In the genomic region with DNA sequence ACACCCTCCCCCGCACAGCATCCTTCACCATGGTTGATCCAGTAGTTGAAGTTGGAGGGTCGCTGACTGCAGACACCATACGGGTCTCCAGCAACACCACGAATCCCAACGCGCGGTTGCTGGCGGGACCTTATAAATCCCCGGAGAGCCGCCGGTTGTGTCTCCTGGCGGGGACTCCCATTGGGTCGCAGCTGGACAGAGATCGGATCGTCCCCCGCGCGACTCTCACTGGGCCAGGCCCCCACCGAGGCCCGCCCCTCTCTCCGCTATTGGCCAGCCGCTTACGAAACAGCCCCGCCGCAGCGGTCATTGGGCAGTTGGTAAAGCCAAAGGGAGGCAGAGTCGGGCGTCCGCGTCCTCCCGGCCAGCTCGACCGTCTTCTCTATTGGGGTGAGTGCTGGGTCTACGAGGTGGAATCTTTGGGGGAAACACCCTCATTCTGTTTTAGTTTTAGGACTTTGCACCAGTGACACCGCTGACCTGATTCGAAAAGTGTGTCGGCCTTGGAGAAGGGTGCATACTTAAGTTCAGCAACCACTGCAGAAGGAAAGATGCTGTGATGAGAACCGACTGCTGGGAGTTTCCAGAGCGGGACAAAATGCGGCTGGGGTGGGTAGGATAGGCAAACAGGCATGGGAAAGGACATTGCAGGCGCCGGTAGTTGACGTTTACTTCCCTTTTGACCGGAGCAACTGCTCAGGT, we compare ENCODE assay signal across 1 cellular context.
TF ChIP-seq lines count a peak whose summit lies in the region.

No MANE protein-coding gene starts in this region.

TF ChIP-seq in IMR-90, 13 proteins besides CTCF, POLR2A, EP300 and RAD21:
- TF ChIP-seq CHD1 (IDR thresholded peaks at IDR 0.05; ENCODE audit: low read depth, low read length): no peak
- TF ChIP-seq FOS (IDR thresholded peaks at IDR 0.05; ENCODE audit: low read depth, low read length): 0 out of 2 replicates have a peak, but pooled peaks have one; percentile 23
- TF ChIP-seq MAZ (IDR thresholded peaks at IDR 0.05; ENCODE audit: borderline replicate concordance, low read depth, low read length): peak; percentile 86; the same call in 1 of the 2 replicates
- peak; percentile 89 for TF ChIP-seq CEBPB (IDR thresholded peaks at IDR 0.05; ENCODE audit: low read depth, low read length)
TF ChIP-seq in IMR-90: peak in this region for 3.
